ENCODE assay signal across 1 cellular context in the genomic region with DNA sequence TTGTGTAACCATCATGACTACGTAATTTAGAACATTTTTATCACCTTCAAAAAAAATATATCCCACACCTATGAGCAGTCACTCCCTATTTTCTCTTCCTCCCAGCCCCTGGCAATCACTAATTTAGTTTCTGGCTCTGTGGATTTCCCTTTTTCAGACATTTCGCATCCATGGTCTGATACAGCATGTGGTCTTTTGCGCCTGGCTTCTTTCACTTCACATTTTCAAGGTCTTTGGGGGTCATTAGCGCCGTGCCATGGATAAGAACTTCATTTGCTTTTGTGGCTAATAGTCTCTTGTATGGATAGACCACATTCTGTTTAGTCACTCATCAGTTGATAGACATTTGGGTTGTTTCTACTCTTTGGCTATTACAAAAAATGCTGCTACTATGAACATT.
TF ChIP-seq lines count a peak whose summit lies in the region.

No MANE protein-coding gene starts in this region.

TF ChIP-seq in GM12878, 131 proteins besides CTCF, POLR2A, EP300 and RAD21 (continued from another document):
- TF ChIP-seq, protein P1, sequence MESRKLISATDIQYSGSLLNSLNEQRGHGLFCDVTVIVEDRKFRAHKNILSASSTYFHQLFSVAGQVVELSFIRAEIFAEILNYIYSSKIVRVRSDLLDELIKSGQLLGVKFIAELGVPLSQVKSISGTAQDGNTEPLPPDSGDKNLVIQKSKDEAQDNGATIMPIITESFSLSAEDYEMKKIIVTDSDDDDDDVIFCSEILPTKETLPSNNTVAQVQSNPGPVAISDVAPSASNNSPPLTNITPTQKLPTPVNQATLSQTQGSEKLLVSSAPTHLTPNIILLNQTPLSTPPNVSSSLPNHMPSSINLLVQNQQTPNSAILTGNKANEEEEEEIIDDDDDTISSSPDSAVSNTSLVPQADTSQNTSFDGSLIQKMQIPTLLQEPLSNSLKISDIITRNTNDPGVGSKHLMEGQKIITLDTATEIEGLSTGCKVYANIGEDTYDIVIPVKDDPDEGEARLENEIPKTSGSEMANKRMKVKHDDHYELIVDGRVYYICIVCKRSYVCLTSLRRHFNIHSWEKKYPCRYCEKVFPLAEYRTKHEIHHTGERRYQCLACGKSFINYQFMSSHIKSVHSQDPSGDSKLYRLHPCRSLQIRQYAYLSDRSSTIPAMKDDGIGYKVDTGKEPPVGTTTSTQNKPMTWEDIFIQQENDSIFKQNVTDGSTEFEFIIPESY (IDR thresholded peaks at IDR 0.05), result peak; percentile 74; the same call in 1 of the 2 replicates
